In genomic region chr3:31210068-31210650, GRCh38 we compare ENCODE assay signal across 19 cellular contexts.
DNase-seq lines count a peak whose midpoint lies in the region; ATAC-seq, FAIRE-seq and TF ChIP-seq lines count a peak whose summit lies in the region.
"Had no signal": no experiment of that assay in that cellular context is flagged by ENCODE, and none has a peak within 500 bp of the region (broad histone marks: within the 10 kb centered on the region; RNA-seq: fewer than 3 reads in every experiment).

No MANE protein-coding gene starts in this region.

- H3K9ac ChIP-seq in HCT116 (ENCODE audit: low read length) (no peak overlapping the region), kidney (ENCODE audit: low read length in 2 of 2) (no peak overlapping the region)

- CTCF ChIA-PET in HCT116 (lab: Charles Lee) = interaction anchor here (0.8 to 1.8 kb wide), 2 partner anchors 14 to 276 kb away, joined by 3 to 4 read pairs; no protein-coding TSS in a partner anchor

- in situ Hi-C loops in astrocyte of the cerebellum (cut with HindIII; ENCODE audit: low sequenced_read_pairs) = no loop called here

- H3K4me1 ChIP-seq in HCT116 (ENCODE audit: control insufficient read depth in 1 of 2, insufficient read depth in 2 of 2, low read length in 2 of 2) (peaks cover 3 to 24% of the 10 kb centered on the region in 2 experiments; a peak in 2 of 4 replicates), kidney (ENCODE audit: control insufficient read depth in 1 of 2, insufficient read depth in 1 of 2, low read depth in 1 of 2, low read length in 2 of 2) (no peaks in the 10 kb centered on the region)
- H3K4me1 ChIP-seq: HAP-1 had no signal

- POLR2A ChIA-PET in HCT116 (lab: Charles Lee) = no interaction called here

- DNase-seq in ELF-1 (ENCODE audit: low read depth, low spot score) (peak; percentile 35), HCT116 (ENCODE audit: low read depth, low spot score) (no peak), astrocyte of the cerebellum (ENCODE audit: low read depth) (no peak), kidney (no peak), A172 (ENCODE audit: low spot score) (no peak), GF-D8 (lab: John Stamatoyannopoulos, UW) (no peak), Ammon's horn (ENCODE audit: low spot score) (no peak)
- DNase-seq: activated effector memory CD4-positive, alpha-beta T cell treated with anti-CD3 and anti-CD28 coated beads, Interleukin-2, amount 50 U/mL, for 16 hours; anterior cingulate cortex; CD4-positive, CD25-positive, alpha-beta regulatory T cell; EL; heart right ventricle; KG1; NCI-H1436 treated with DMSO at 0.1 percent for 48 hours; occipital lobe had no signal

- BruUV-seq in HCT116 (replicated peaks; lab: Mats Ljungman, UMichigan) = no TSS peak

- no peaks in the 10 kb centered on the region for H3K79me2 ChIP-seq in HCT116 (ENCODE audit: insufficient read depth, low read length)

- no peaks in the 10 kb centered on the region for H3K36me3 ChIP-seq in HCT116 (ENCODE audit: control insufficient read depth in 1 of 2, insufficient read depth in 2 of 2, low read length in 2 of 2)
- H3K36me3 ChIP-seq in kidney (ENCODE audit: control insufficient read depth in 1 of 2, insufficient read depth in 2 of 2, low read length in 2 of 2) = no peaks in the 10 kb centered on the region
- H3K36me3 ChIP-seq: HAP-1, heart right ventricle had no signal

- TF ChIP-seq POLR2A in HCT116 (IDR thresholded peaks at IDR 0.05; ENCODE audit: borderline replicate concordance, extremely low read depth, insufficient read depth, insufficient read length) = no peak

- H4K20me1 ChIP-seq in HCT116 (ENCODE audit: insufficient read depth) = no peaks in the 10 kb centered on the region

- no peaks in the 10 kb centered on the region for H3K27me3 ChIP-seq in HCT116 (ENCODE audit: insufficient read depth, low read length)
- H3K27me3 ChIP-seq: heart right ventricle had no signal

- H3K9me3 ChIP-seq in HCT116 (ENCODE audit: control insufficient read depth in 1 of 2, insufficient read depth in 1 of 2, low read depth in 1 of 2, low read length in 2 of 2) (no peaks in the 10 kb centered on the region), kidney (ENCODE audit: control insufficient read depth in 1 of 2, low read length in 2 of 2) (no peaks in the 10 kb centered on the region)
- H3K9me3 ChIP-seq: HAP-1 had no signal

- RAD21 ChIA-PET in HCT116 (lab: Charles Lee; ENCODE audit: low non-redundant PET in 1 of 2, low total read pairs in 2 of 2, uncharacterized antibody in 2 of 2, unreplicated experiment in 2 of 2) = interaction anchor here in 1 of 2 experiments (0.5 kb wide), 1 partner anchor 56 kb away, joined by 3 read pairs; no protein-coding TSS in a partner anchor

- H3K27ac ChIP-seq in HCT116 (ENCODE audit: low read depth, low read length) (no peak overlapping the region), kidney (ENCODE audit: low read depth in 2 of 2, low read length in 2 of 2) (no peak overlapping the region)
- H3K27ac ChIP-seq: coronary artery, heart right ventricle had no signal

- H3K4me3 ChIP-seq in HCT116 (replicated peaks in 1 of 2; ENCODE audit: low read depth in 1 of 2, low read length in 2 of 2) = no peak overlapping the region
- no peak overlapping the region for H3K4me3 ChIP-seq in astrocyte of the cerebellum (ENCODE audit: low read depth, low read length)
- H3K4me3 ChIP-seq in kidney (ENCODE audit: low read length in 2 of 2) = no peak overlapping the region
- H3K4me3 ChIP-seq: coronary artery, HAP-1, heart right ventricle had no signal

- H3K4me2 ChIP-seq in HCT116 (ENCODE audit: low read length) = no peak overlapping the region

- TF ChIP-seq CTCF in HCT116 (IDR thresholded peaks at IDR 0.05 in 2 of 3, conservative IDR thresholded peaks at IDR 0.05 in 1 of 3; ENCODE audit: borderline replicate concordance in 1 of 3, insufficient read depth in 1 of 3, low read depth in 2 of 3, low read length in 2 of 3) (peak; percentile 19 to 41 (median 36); a peak in 5 of 6 replicates), astrocyte of the cerebellum (IDR thresholded peaks at IDR 0.05; ENCODE audit: low read depth, low read length, missing control alignments) (peak; percentile 4), kidney (IDR thresholded peaks at IDR 0.05; ENCODE audit: borderline replicate concordance, extremely low read depth, insufficient read depth) (peak; percentile 12)

- TF ChIP-seq RAD21 in HCT116 (IDR thresholded peaks at IDR 0.05; ENCODE audit: low read depth) = peak; percentile 52

- no peaks in the 10 kb centered on the region for H3K9me2 ChIP-seq in HCT116 (ENCODE audit: insufficient read depth)

- no peak for FAIRE-seq in kidney (lab: Jason Lieb, UNC)
- FAIRE-seq: GM12892, RCC 7860 had no signal

- intact Hi-C loops in HCT116 (cut with micrococcal nuclease) = no loop called here
- intact Hi-C loops in kidney (cut with DNase I) = no loop called here

- no peak for ATAC-seq in HCT116
- ATAC-seq: heart right ventricle had no signal

- H2AFZ ChIP-seq in HCT116 (ENCODE audit: low read depth, low read length, poor library complexity, severe bottlenecking) = no peak overlapping the region

TF ChIP-seq in HCT116, 20 proteins besides CTCF, POLR2A, EP300 and RAD21:
- no peak for TF ChIP-seq CBX3 (IDR thresholded peaks at IDR 0.05; ENCODE audit: low read depth)
- no peak for TF ChIP-seq SRF (IDR thresholded peaks at IDR 0.05; ENCODE audit: low read depth)
- no peak for TF ChIP-seq YY1 (IDR thresholded peaks at IDR 0.05; ENCODE audit: extremely low read depth, insufficient replicate concordance, low read depth, low read length)
- no peak for TF ChIP-seq ATF3 (IDR thresholded peaks at IDR 0.05)
- TF ChIP-seq EZH2 (IDR thresholded peaks at IDR 0.05) = no peak
- no peak for TF ChIP-seq SP1 (IDR thresholded peaks at IDR 0.05; ENCODE audit: low read depth)
- TF ChIP-seq ZNF274 (IDR thresholded peaks at IDR 0.05; ENCODE audit: low read depth, low read length) = no peak
- no peak for TF ChIP-seq ELF1 (IDR thresholded peaks at IDR 0.05; ENCODE audit: borderline replicate concordance, low read depth)
- no peak for TF ChIP-seq POLR2AphosphoS5 (IDR thresholded peaks at IDR 0.05; ENCODE audit: low read depth, low read length)
- TF ChIP-seq EZH2phosphoT487 (IDR thresholded peaks at IDR 0.05; ENCODE audit: borderline replicate concordance) = no peak
- no peak for TF ChIP-seq JUND (IDR thresholded peaks at IDR 0.05)
- no peak for TF ChIP-seq EGR1 (IDR thresholded peaks at IDR 0.05; ENCODE audit: low read depth)
- TF ChIP-seq CEBPB (IDR thresholded peaks at IDR 0.05; ENCODE audit: low read depth) = no peak
